8 cellular contexts compared by ENCODE assay signal in the genomic region with DNA sequence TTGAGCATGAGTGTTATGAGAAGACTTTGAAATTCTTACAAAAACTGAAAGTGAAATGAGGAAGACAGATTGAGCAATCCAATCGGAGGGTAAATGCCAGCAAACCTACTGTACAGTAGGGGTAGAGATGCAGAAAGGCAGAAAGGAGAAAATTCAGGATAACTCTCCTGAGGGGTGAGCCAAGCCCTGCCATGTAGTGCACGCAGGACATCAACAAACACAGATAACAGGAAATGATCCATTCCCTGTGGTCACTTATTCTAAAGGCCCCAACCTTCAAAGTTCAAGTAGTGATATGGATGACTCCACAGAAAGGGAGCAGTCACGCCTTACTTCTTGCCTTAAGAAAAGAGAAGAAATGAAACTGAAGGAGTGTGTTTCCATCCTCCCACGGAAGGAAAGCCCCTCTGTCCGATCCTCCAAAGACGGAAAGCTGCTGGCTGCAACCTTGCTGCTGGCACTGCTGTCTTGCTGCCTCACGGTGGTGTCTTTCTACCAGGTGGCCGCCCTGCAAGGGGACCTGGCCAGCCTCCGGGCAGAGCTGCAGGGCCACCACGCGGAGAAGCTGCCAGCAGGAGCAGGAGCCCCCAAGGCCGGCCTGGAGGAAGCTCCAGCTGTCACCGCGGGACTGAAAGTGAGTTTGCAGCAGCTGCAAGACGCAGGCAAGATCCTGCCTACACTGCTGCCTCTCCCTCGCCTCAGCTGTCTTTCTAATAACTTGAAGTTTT. TPM values are rescaled to one million over a fixed set of nuclear protein-coding genes. Genes with fewer than 3 reads are reported as not detected.
DNase-seq lines count a peak whose midpoint lies in the region; ATAC-seq and TF ChIP-seq lines count a peak whose summit lies in the region.

A gene with protein sequence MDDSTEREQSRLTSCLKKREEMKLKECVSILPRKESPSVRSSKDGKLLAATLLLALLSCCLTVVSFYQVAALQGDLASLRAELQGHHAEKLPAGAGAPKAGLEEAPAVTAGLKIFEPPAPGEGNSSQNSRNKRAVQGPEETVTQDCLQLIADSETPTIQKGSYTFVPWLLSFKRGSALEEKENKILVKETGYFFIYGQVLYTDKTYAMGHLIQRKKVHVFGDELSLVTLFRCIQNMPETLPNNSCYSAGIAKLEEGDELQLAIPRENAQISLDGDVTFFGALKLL (plus strand): TSS at position 118 of the 728 bp plus-strand sequence. CDS start 178 bp downstream, at position 296.

- H3K4me2 ChIP-seq in H9 (ENCODE audit: insufficient read depth, insufficient read length, low read length), result no peak within 1 kb of the TSS

- H3K9me3 ChIP-seq in H9 (ENCODE audit: control insufficient read depth, low read depth, low read length) (no peaks in the 10 kb centered on the region), thoracic aorta (no peaks in the 10 kb centered on the region)

- no peaks in the 10 kb centered on the region for H3K23me2 ChIP-seq in H9 (ENCODE audit: insufficient read length, low read depth, low read length, poor library complexity, severe bottlenecking)

- H3K27ac ChIP-seq in H9 (ENCODE audit: insufficient read length, low read depth, low read length) (no peak within 1 kb of the TSS), thoracic aorta (peak within 1 kb of the TSS in 1 of 2 donors; percentile 26)

- H3K27me3 ChIP-seq in H9 (ENCODE audit: insufficient read depth, low read length) (no peaks in the 10 kb centered on the region), thoracic aorta (replicated peaks; ENCODE audit: insufficient read depth) (no peaks in the 10 kb centered on the region)

- WGBS in H9 (ENCODE audit: extremely low coverage, insufficient read length, low lambda C conversion rate), result no CpG with 5 or more reads among the region's 16 CpGs

- no peak within 1 kb of the TSS for H2AFZ ChIP-seq in H9 (ENCODE audit: low read length)

- DNase-seq in H9, result peak; percentile 82
- peak; percentile 83 for DNase-seq in NCI-H146 (lab: John Stamatoyannopoulos, UW)
- peak; percentile 80 for DNase-seq in activated CD8-positive, alpha-beta memory T cell treated with anti-CD3 and anti-CD28 coated beads for 24 hours
- DNase-seq in naive thymus-derived CD8-positive, alpha-beta T cell, result peak; percentile 1 to 55 (median 20)
- DNase-seq in thoracic aorta (ENCODE audit: low spot score), result no peak
- DNase-seq in NCI-H748 (lab: John Stamatoyannopoulos, UW; ENCODE audit: unreplicated experiment), result no peak

- H3K4me3 Mint-ChIP-seq in H9, result no peak within 1 kb of the TSS
- H3K4me3 Mint-ChIP-seq in naive thymus-derived CD8-positive, alpha-beta T cell, result peak within 1 kb of the TSS; percentile 81 to 90 (median 86)

- H3K4me1 ChIP-seq in H9 (ENCODE audit: insufficient read depth, low read length), result no peaks in the 10 kb centered on the region
- peaks cover 6 to 14% of the 10 kb centered on the region in 2 donors for H3K4me1 ChIP-seq in thoracic aorta (ENCODE audit: control insufficient read depth in 1 of 2, low read depth in 2 of 2)

- peak within 1 kb of the TSS; percentile 69 for H3K4me3 ChIP-seq in thoracic aorta

- no peak within 1 kb of the TSS for H3K23ac ChIP-seq in H9 (ENCODE audit: insufficient read length, low read depth, low read length)

- H2BK20ac ChIP-seq in H9 (ENCODE audit: low read depth, low read length, poor library complexity, severe bottlenecking), result no peak within 1 kb of the TSS

- H3K27ac Mint-ChIP-seq in H9, result peak within 1 kb of the TSS in 1 of 3 experiments; percentile 6; a peak in 2 of 7 replicates
- H3K27ac Mint-ChIP-seq in naive thymus-derived CD8-positive, alpha-beta T cell, result peak within 1 kb of the TSS; percentile 66 to 93 (median 92)

- no peak within 1 kb of the TSS for H3K14ac ChIP-seq in H9 (ENCODE audit: insufficient read depth, low read length)

- no peaks in the 10 kb centered on the region for H3K79me1 ChIP-seq in H9 (ENCODE audit: insufficient read depth, low read depth, low read length, poor library complexity, severe bottlenecking)

- no peaks in the 10 kb centered on the region for H3K36me3 Mint-ChIP-seq in H9 (ENCODE audit: insufficient read depth in 1 of 3, low read depth in 3 of 3)
- no peaks in the 10 kb centered on the region for H3K36me3 Mint-ChIP-seq in naive thymus-derived CD8-positive, alpha-beta T cell

- H3K18ac ChIP-seq in H9 (ENCODE audit: insufficient read length, low read depth, low read length), result no peak within 1 kb of the TSS

- H2AK5ac ChIP-seq in H9 (ENCODE audit: insufficient read length, low read length), result no peak within 1 kb of the TSS

- TF ChIP-seq CTCF in GM12874 (IDR thresholded peaks at IDR 0.05; ENCODE audit: insufficient read depth, low read depth, low read length), result peak; percentile 50
- TF ChIP-seq CTCF in H9 (conservative IDR thresholded peaks at IDR 0.05), result peak; percentile 37; the same call in 2 of the 3 replicates
- no peak for TF ChIP-seq CTCF in thoracic aorta (IDR thresholded peaks at IDR 0.05)

- H3K9me3 Mint-ChIP-seq in H9, result no peaks in the 10 kb centered on the region
- H3K9me3 Mint-ChIP-seq in naive thymus-derived CD8-positive, alpha-beta T cell, result no peaks in the 10 kb centered on the region

- H3K4me1 Mint-ChIP-seq in H9, result peaks cover 5 to 8% of the 10 kb centered on the region in 2 experiments
- peaks cover 15 to 52% (median 44%) of the 10 kb centered on the region in 4 donors for H3K4me1 Mint-ChIP-seq in naive thymus-derived CD8-positive, alpha-beta T cell

- no peaks in the 10 kb centered on the region for H3K36me3 ChIP-seq in thoracic aorta

- no peak within 1 kb of the TSS for H2BK15ac ChIP-seq in H9 (ENCODE audit: low read depth, low read length)

- no peak within 1 kb of the TSS for H3K9ac ChIP-seq in H9 (ENCODE audit: extremely low read depth, insufficient read length, low read length)

- no peaks in the 10 kb centered on the region for H3K79me2 ChIP-seq in H9 (ENCODE audit: insufficient read depth, low read length)

- no peaks in the 10 kb centered on the region for H3K27me3 Mint-ChIP-seq in H9 (ENCODE audit: low read depth)
- no peaks in the 10 kb centered on the region for H3K27me3 Mint-ChIP-seq in naive thymus-derived CD8-positive, alpha-beta T cell

- H3K4ac ChIP-seq in H9 (ENCODE audit: low read depth, low read length), result no peak within 1 kb of the TSS

- no peak within 1 kb of the TSS for H2BK120ac ChIP-seq in H9 (ENCODE audit: low read depth, low read length, poor library complexity, severe bottlenecking)

- POLR2A ChIA-PET in naive thymus-derived CD8-positive, alpha-beta T cell (lab: Charles Lee), result interaction anchor here (1.0 to 1.1 kb wide), 2 partner anchors 52 to 54 kb away, joined by 4 to 6 read pairs; partner anchors contain the start of genes ABHD13 and LIG4

- H2BK5ac ChIP-seq in H9 (ENCODE audit: insufficient read length, low read length), result no peak within 1 kb of the TSS

- no peak within 1 kb of the TSS for H4K91ac ChIP-seq in H9 (ENCODE audit: insufficient read length, low read depth, low read length)

- peak; percentile 23 for ATAC-seq in esophagus mucosa
- ATAC-seq in naive thymus-derived CD8-positive, alpha-beta T cell, result peak; percentile 63 to 72
- no peak for ATAC-seq in thoracic aorta (ENCODE audit: insufficient number of reproducible peaks, low FRiP score, low read depth)

- H4K5ac ChIP-seq in H9 (ENCODE audit: insufficient read length, low read depth, low read length), result no peak within 1 kb of the TSS

- H2BK12ac ChIP-seq in H9 (ENCODE audit: insufficient read length, low read depth, low read length), result no peak within 1 kb of the TSS

- no peaks in the 10 kb centered on the region for H4K20me1 ChIP-seq in H9 (ENCODE audit: control insufficient read depth, insufficient read depth, insufficient read length)

- H4K8ac ChIP-seq in H9 (replicated peaks; ENCODE audit: insufficient read length, low read depth, low read length), result no peak within 1 kb of the TSS

- no peak within 1 kb of the TSS for H3K56ac ChIP-seq in H9 (ENCODE audit: insufficient read length, low read depth, low read length)

- no peak within 1 kb of the TSS for H3T11ph ChIP-seq in H9 (ENCODE audit: low read length)

RNA-seq across cellular contexts. Expression of the gene that starts here (rescaled TPM):
- total RNA-seq in H9 (2021) (0.24 and 0.31 TPM in 2 replicates), esophagus mucosa (2.0 TPM), thoracic aorta (10 to 100 TPM in 1 of 2 donors, 1 to 10 TPM in 1; 7.5 to 11.2 TPM)
- 1 to 10 TPM; 3.4 to 4.4 TPM for total RNA-seq in naive thymus-derived CD8-positive, alpha-beta T cell
- polyA plus RNA-seq in naive thymus-derived CD8-positive, alpha-beta T cell, result 1 to 10 TPM; 2.8 to 5.6 (median 3.0) TPM

Comparison
In these comparisons a context has a peak if more than half of its experiments do, and no peak if none do; other contexts are left out.
1. Peak in DNase-seq in H9; RNA of the gene not detected or under 1 TPM.
2. DNase-seq: peak in NCI-H146 (single experiment), activated CD8-positive, alpha-beta memory T cell treated with anti-CD3 and anti-CD28 coated beads for 24 hours (single experiment) and naive thymus-derived CD8-positive, alpha-beta T cell (10 of 10); none in thoracic aorta (single experiment) and NCI-H748 (single experiment).
3. H3K4me3 Mint-ChIP-seq: peak in naive thymus-derived CD8-positive, alpha-beta T cell (10 of 10); none in H9 (0 of 2).